In the genomic region with DNA sequence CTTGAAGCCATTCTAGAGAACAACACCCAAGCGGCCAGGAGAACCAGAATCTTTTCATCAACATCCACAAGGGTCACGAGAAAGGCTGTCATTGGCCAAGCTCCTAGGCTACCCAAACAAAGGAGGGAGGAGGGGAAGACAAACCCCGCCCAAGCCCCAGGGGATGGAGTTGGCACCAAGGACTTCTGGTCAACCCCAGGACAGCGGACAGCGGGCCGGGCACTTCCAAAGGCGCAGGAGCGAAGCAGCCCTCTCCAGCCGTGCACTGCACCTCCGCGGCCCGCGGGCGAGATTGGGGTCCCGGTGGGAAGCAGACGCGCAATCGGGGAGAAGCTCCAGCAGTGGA, we compare ENCODE assay signal across 9 cellular contexts. TPM values are rescaled to one million over a fixed set of nuclear protein-coding genes. Genes with fewer than 3 reads are reported as not detected.
DNase-seq lines count a peak whose midpoint lies in the region; ATAC-seq, FAIRE-seq and TF ChIP-seq lines count a peak whose summit lies in the region.
"Had no signal": no experiment of that assay in that cellular context is flagged by ENCODE, and none has a peak within 500 bp of the region (broad histone marks: within the 10 kb centered on the region; RNA-seq: fewer than 3 reads in every experiment).

A gene (plus strand): TSS at position 192 of the 346 bp plus-strand sequence. CDS start 395 bp downstream, outside the sequence.

- no peak within 1 kb of the TSS for H3K27ac Mint-ChIP-seq in GM23338
- no peak within 1 kb of the TSS for H3K27ac Mint-ChIP-seq in stimulated activated effector memory CD8-positive, alpha-beta T cell treated with anti-CD3 and anti-CD28 coated beads, Interleukin-12 subunit alpha, Interleukin-12 subunit beta, amount 100 ng/mL, for 72 hours

- ATAC-seq in GM23338 = peak; percentile 54
- no peak for ATAC-seq in stimulated activated effector memory CD8-positive, alpha-beta T cell treated with anti-CD3 and anti-CD28 coated beads, Interleukin-12 subunit alpha, Interleukin-12 subunit beta, amount 100 ng/mL, for 72 hours
- ATAC-seq in HG03159 (IDR thresholded peaks at IDR 0.05; ENCODE audit: unreplicated experiment) = no peak

- H3K4me3 Mint-ChIP-seq in GM23338 = peak within 1 kb of the TSS; percentile 82
- peak within 1 kb of the TSS; percentile 65 for H3K4me3 Mint-ChIP-seq in stimulated activated effector memory CD8-positive, alpha-beta T cell treated with anti-CD3 and anti-CD28 coated beads, Interleukin-12 subunit alpha, Interleukin-12 subunit beta, amount 100 ng/mL, for 72 hours

- peak within 1 kb of the TSS; percentile 91 for H2AFZ ChIP-seq in GM23338

- 0 out of 2 replicates have a peak, but pooled peaks cover 6% of the 10 kb centered on the region for H4K20me1 ChIP-seq in GM23338 (replicated peaks; ENCODE audit: insufficient read depth)

- H3K9me3 Mint-ChIP-seq in GM23338 = no peaks in the 10 kb centered on the region
- no peaks in the 10 kb centered on the region for H3K9me3 Mint-ChIP-seq in stimulated activated effector memory CD8-positive, alpha-beta T cell treated with anti-CD3 and anti-CD28 coated beads, Interleukin-12 subunit alpha, Interleukin-12 subunit beta, amount 100 ng/mL, for 72 hours

- no peak for TF ChIP-seq CTCF in GM23338 (conservative IDR thresholded peaks at IDR 0.05; ENCODE audit: low read depth in 2 of 2)
- no peak for TF ChIP-seq CTCF in astrocyte of the cerebellum (IDR thresholded peaks at IDR 0.05; ENCODE audit: low read depth, low read length, missing control alignments)
- no peak for TF ChIP-seq CTCF in kidney (IDR thresholded peaks at IDR 0.05; ENCODE audit: borderline replicate concordance, extremely low read depth, insufficient read depth)

- no peak for FAIRE-seq in kidney (lab: Jason Lieb, UNC)
- FAIRE-seq: GM18507 had no signal

- peaks cover 15% of the 10 kb centered on the region for H3K4me1 ChIP-seq in GM23338 (ENCODE audit: insufficient read depth)
- peaks cover 0 to 5% of the 10 kb centered on the region in 2 donors for H3K4me1 ChIP-seq in kidney (ENCODE audit: control insufficient read depth in 1 of 2, insufficient read depth in 1 of 2, low read depth in 1 of 2, low read length in 2 of 2)

- peaks cover 14% of the 10 kb centered on the region for H3K4me1 Mint-ChIP-seq in GM23338
- peaks cover 6% of the 10 kb centered on the region for H3K4me1 Mint-ChIP-seq in stimulated activated effector memory CD8-positive, alpha-beta T cell treated with anti-CD3 and anti-CD28 coated beads, Interleukin-12 subunit alpha, Interleukin-12 subunit beta, amount 100 ng/mL, for 72 hours

- H3K4me3 ChIP-seq in GM23338 (peak within 1 kb of the TSS; percentile 76), astrocyte of the cerebellum (ENCODE audit: low read depth, low read length) (peak within 1 kb of the TSS; percentile 19), kidney (ENCODE audit: low read length in 2 of 2) (no peak within 1 kb of the TSS)

- no peaks in the 10 kb centered on the region; the same call in 1 of the 2 replicates for H3K36me3 ChIP-seq in GM23338 (ENCODE audit: insufficient read depth)
- no peaks in the 10 kb centered on the region for H3K36me3 ChIP-seq in kidney (ENCODE audit: control insufficient read depth in 1 of 2, insufficient read depth in 2 of 2, low read length in 2 of 2)

- peak; percentile 78 for DNase-seq in GM23338 (ENCODE audit: low spot score)
- no peak for DNase-seq in astrocyte of the cerebellum (ENCODE audit: low read depth)
- peak; percentile 69 for DNase-seq in kidney
- DNase-seq in stimulated activated effector memory CD8-positive, alpha-beta T cell treated with anti-CD3 and anti-CD28 coated beads, Interleukin-12 subunit alpha, Interleukin-12 subunit beta, amount 100 ng/mL, for 72 hours (ENCODE audit: low spot score in 2 of 2) = no peak
- DNase-seq in amniotic stem cell (lab: John Stamatoyannopoulos, UW) = no peak
- DNase-seq in NCI-H774 (lab: John Stamatoyannopoulos, UW) = no peak
- no peak for DNase-seq in NCI-H446 treated with DMSO at 0.1 percent for 48 hours (lab: John Stamatoyannopoulos, UW)

- no peaks in the 10 kb centered on the region for H3K79me2 ChIP-seq in GM23338 (replicated peaks; ENCODE audit: insufficient read depth)

- intact Hi-C loops in kidney (cut with DNase I) = no loop called here

- no peaks in the 10 kb centered on the region for H3K9me2 ChIP-seq in GM23338 (ENCODE audit: insufficient read depth)

- H3K36me3 Mint-ChIP-seq in GM23338 (ENCODE audit: low read depth) = no peaks in the 10 kb centered on the region
- no peaks in the 10 kb centered on the region for H3K36me3 Mint-ChIP-seq in stimulated activated effector memory CD8-positive, alpha-beta T cell treated with anti-CD3 and anti-CD28 coated beads, Interleukin-12 subunit alpha, Interleukin-12 subunit beta, amount 100 ng/mL, for 72 hours

- in situ Hi-C loops in astrocyte of the cerebellum (cut with HindIII; ENCODE audit: low sequenced_read_pairs) = no loop called here

- peaks cover 42% of the 10 kb centered on the region for H3K27me3 Mint-ChIP-seq in GM23338 (ENCODE audit: insufficient read depth, low read depth, poor library complexity)

- H3F3A ChIP-seq in GM23338 (replicated peaks; ENCODE audit: low read depth) = 0 out of 2 replicates have a peak, but pooled peaks cover 3% of the 10 kb centered on the region

- H3K27ac ChIP-seq in GM23338 (ENCODE audit: low read depth) (no peak within 1 kb of the TSS), kidney (ENCODE audit: low read depth in 2 of 2, low read length in 2 of 2) (no peak within 1 kb of the TSS)

- H3K27me3 ChIP-seq in GM23338 (ENCODE audit: insufficient read depth) = peaks cover 66% of the 10 kb centered on the region

- H3K4me2 ChIP-seq in GM23338 = peak within 1 kb of the TSS; percentile 93

- H3K9ac ChIP-seq in kidney (ENCODE audit: low read length in 2 of 2) = no peak within 1 kb of the TSS

- H3K9me3 ChIP-seq in kidney (ENCODE audit: control insufficient read depth in 1 of 2, low read length in 2 of 2) = no peaks in the 10 kb centered on the region

TF ChIP-seq in GM23338, 12 proteins besides CTCF, POLR2A, EP300 and RAD21:
- 0 out of 2 replicates have a peak, but pooled peaks have one; percentile 41 for TF ChIP-seq POLR2AphosphoS5 (IDR thresholded peaks at IDR 0.05; ENCODE audit: low read depth)
- no peak for TF ChIP-seq CREB1 (CRISPR knock-in tag; IDR thresholded peaks at IDR 0.05; ENCODE audit: low read depth)
- TF ChIP-seq, protein P1, sequence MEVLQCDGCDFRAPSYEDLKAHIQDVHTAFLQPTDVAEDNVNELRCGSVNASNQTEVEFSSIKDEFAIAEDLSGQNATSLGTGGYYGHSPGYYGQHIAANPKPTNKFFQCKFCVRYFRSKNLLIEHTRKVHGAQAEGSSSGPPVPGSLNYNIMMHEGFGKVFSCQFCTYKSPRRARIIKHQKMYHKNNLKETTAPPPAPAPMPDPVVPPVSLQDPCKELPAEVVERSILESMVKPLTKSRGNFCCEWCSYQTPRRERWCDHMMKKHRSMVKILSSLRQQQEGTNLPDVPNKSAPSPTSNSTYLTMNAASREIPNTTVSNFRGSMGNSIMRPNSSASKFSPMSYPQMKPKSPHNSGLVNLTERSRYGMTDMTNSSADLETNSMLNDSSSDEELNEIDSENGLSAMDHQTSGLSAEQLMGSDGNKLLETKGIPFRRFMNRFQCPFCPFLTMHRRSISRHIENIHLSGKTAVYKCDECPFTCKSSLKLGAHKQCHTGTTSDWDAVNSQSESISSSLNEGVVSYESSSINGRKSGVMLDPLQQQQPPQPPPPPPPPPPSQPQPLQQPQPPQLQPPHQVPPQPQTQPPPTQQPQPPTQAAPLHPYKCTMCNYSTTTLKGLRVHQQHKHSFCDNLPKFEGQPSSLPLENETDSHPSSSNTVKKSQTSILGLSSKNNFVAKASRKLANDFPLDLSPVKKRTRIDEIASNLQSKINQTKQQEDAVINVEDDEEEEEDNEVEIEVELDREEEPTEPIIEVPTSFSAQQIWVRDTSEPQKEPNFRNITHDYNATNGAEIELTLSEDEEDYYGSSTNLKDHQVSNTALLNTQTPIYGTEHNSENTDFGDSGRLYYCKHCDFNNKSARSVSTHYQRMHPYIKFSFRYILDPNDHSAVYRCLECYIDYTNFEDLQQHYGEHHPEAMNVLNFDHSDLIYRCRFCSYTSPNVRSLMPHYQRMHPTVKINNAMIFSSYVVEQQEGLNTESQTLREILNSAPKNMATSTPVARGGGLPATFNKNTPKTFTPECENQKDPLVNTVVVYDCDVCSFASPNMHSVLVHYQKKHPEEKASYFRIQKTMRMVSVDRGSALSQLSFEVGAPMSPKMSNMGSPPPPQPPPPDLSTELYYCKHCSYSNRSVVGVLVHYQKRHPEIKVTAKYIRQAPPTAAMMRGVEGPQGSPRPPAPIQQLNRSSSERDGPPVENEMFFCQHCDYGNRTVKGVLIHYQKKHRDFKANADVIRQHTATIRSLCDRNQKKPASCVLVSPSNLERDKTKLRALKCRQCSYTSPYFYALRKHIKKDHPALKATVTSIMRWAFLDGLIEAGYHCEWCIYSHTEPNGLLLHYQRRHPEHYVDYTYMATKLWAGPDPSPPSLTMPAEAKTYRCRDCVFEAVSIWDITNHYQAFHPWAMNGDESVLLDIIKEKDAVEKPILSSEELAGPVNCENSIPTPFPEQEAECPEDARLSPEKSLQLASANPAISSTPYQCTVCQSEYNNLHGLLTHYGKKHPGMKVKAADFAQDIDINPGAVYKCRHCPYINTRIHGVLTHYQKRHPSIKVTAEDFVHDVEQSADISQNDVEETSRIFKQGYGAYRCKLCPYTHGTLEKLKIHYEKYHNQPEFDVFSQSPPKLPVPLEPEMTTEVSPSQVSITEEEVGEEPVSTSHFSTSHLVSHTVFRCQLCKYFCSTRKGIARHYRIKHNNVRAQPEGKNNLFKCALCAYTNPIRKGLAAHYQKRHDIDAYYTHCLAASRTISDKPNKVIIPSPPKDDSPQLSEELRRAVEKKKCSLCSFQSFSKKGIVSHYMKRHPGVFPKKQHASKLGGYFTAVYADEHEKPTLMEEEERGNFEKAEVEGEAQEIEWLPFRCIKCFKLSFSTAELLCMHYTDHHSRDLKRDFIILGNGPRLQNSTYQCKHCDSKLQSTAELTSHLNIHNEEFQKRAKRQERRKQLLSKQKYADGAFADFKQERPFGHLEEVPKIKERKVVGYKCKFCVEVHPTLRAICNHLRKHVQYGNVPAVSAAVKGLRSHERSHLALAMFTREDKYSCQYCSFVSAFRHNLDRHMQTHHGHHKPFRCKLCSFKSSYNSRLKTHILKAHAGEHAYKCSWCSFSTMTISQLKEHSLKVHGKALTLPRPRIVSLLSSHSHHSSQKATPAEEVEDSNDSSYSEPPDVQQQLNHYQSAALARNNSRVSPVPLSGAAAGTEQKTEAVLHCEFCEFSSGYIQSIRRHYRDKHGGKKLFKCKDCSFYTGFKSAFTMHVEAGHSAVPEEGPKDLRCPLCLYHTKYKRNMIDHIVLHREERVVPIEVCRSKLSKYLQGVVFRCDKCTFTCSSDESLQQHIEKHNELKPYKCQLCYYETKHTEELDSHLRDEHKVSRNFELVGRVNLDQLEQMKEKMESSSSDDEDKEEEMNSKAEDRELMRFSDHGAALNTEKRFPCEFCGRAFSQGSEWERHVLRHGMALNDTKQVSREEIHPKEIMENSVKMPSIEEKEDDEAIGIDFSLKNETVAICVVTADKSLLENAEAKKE (CRISPR knock-in tag; IDR thresholded peaks at IDR 0.05) = no peak
- TF ChIP-seq EZH2 (IDR thresholded peaks at IDR 0.05; ENCODE audit: low read depth, unreplicated experiment) = peak; percentile 47

RNA-seq across cellular contexts. Expression of the gene that starts here (rescaled TPM):
- 1.2 and 1.5 TPM in 2 replicates for total RNA-seq in GM23338 (2014; rRNA removed; shearing (Covaris generic))
- polyA plus RNA-seq in GM23338 (2016; fragmentation: Nextera tagmentation; extraction: Ambion mirVana) (0.92 and 1.1 TPM in 2 replicates), kidney (ENCODE audit: insufficient read depth, low read depth, low replicate concordance) (2.1 TPM)
- total RNA-seq in kidney = 10.1 TPM

Comparison
In these comparisons a context has a peak if more than half of its experiments do, and no peak if none do; other contexts are left out.
1. DNase-seq: peak in GM23338 (single experiment) and kidney (single experiment); none in astrocyte of the cerebellum (single experiment), stimulated activated effector memory CD8-positive, alpha-beta T cell treated with anti-CD3 and anti-CD28 coated beads, Interleukin-12 subunit alpha, Interleukin-12 subunit beta, amount 100 ng/mL, for 72 hours (0 of 2), amniotic stem cell (single experiment), NCI-H774 (single experiment) and NCI-H446 treated with DMSO at 0.1 percent for 48 hours (single experiment).
2. H3K4me3 ChIP-seq: peak in GM23338 (single experiment) and astrocyte of the cerebellum (single experiment); none in kidney (0 of 2).